8 cellular contexts compared by ENCODE assay signal in genomic region chr17:81040791-81041337, GRCh38.
DNase-seq lines count a peak whose midpoint lies in the region; ATAC-seq lines count a peak whose summit lies in the region.

No MANE protein-coding gene starts in this region.

- H3K27me3 ChIP-seq in ACC112 (ENCODE audit: insufficient read depth, low read length) (no peaks in the 10 kb centered on the region), iPS-15b (ENCODE audit: control insufficient read depth, insufficient read depth, low read length) (peaks cover under 1% of the 10 kb centered on the region)

- peak overlapping the region; percentile 13; the same call in 1 of the 2 replicates for H3K27ac ChIP-seq in ACC112 (ENCODE audit: low read depth, low read length)

- peaks cover 40% of the 10 kb centered on the region for H3K4me1 ChIP-seq in ACC112 (ENCODE audit: control insufficient read depth, insufficient read depth, low read length, unreplicated experiment)
- H3K4me1 ChIP-seq in iPS-15b (ENCODE audit: control insufficient read depth, insufficient read depth, low read length) = peaks cover 3% of the 10 kb centered on the region

- H3K4me3 ChIP-seq in ACC112 (ENCODE audit: low read depth, low read length) (peak overlapping the region; percentile 53; the same call in 1 of the 2 replicates), iPS-15b (ENCODE audit: low read depth, low read length) (no peak overlapping the region)

- no peak overlapping the region for H2AFZ ChIP-seq in ACC112 (ENCODE audit: low read length, unreplicated experiment)

- H3K79me2 ChIP-seq in ACC112 (ENCODE audit: control insufficient read depth, insufficient read depth, low read length, unreplicated experiment) = peaks cover 43% of the 10 kb centered on the region

- no peaks in the 10 kb centered on the region for H3K36me3 ChIP-seq in ACC112 (ENCODE audit: insufficient read depth, low read length)
- H3K36me3 ChIP-seq in iPS-15b (ENCODE audit: control insufficient read depth, insufficient read depth, low read length) = peaks cover 2% of the 10 kb centered on the region

- H3K9ac ChIP-seq in iPS-15b (ENCODE audit: low read depth, low read length) = peak overlapping the region; percentile 12

- DNase-seq in GM19238 (ENCODE audit: insufficient read length, low spot score) (peak; percentile 45), UCSD-AML1 (lab: John Stamatoyannopoulos, UW; ENCODE audit: unreplicated experiment) (peak; percentile 37), NCI-H2171 (lab: John Stamatoyannopoulos, UW) (no peak), NCI-H1105 treated with DMSO at 0.1 percent for 48 hours (lab: John Stamatoyannopoulos, UW) (no peak)
- no peak for DNase-seq in NK-92 treated with Interleukin-12 subunit alpha and Interleukin-12 subunit beta, amount 100 ng/mL, for 24 hours (lab: John Stamatoyannopoulos, UW)

- no peaks in the 10 kb centered on the region for H3K9me3 ChIP-seq in iPS-15b (ENCODE audit: control insufficient read depth, insufficient read depth, low read length)

- ATAC-seq in HG03095 (IDR thresholded peaks at IDR 0.05; ENCODE audit: unreplicated experiment) = no peak

Comparison
In these comparisons a context has a peak if more than half of its experiments do, and no peak if none do; other contexts are left out.
1. DNase-seq: peak in GM19238 (single experiment) and UCSD-AML1 (single experiment); none in NCI-H2171 (single experiment), NCI-H1105 treated with DMSO at 0.1 percent for 48 hours (single experiment) and NK-92 treated with Interleukin-12 subunit alpha and Interleukin-12 subunit beta, amount 100 ng/mL, for 24 hours (single experiment).